In genomic region chr1:161728376-161729226, GRCh38 we compare ENCODE assay signal across 21 cellular contexts. TPM values are rescaled to one million over a fixed set of nuclear protein-coding genes. Genes with fewer than 3 reads are reported as not detected.
DNase-seq lines count a peak whose midpoint lies in the region; ATAC-seq and TF ChIP-seq lines count a peak whose summit lies in the region.
"Had no signal": no experiment of that assay in that cellular context is flagged by ENCODE, and none has a peak within 500 bp of the region (broad histone marks: within the 10 kb centered on the region; RNA-seq: fewer than 3 reads in every experiment).

No MANE protein-coding gene starts in this region.

- TF ChIP-seq CTCF in neural crest cell (conservative IDR thresholded peaks at IDR 0.05), result no peak

- H3K4me1 ChIP-seq in Karpas-422 (ENCODE audit: low read length), result peaks cover 47% of the 10 kb centered on the region
- peaks cover 10% of the 10 kb centered on the region for H3K4me1 ChIP-seq in effector memory CD4-positive, alpha-beta T cell (ENCODE audit: control insufficient read depth, insufficient read depth, low read length, poor library complexity, severe bottlenecking)

- peaks cover 34% of the 10 kb centered on the region for H3K36me3 ChIP-seq in Karpas-422 (ENCODE audit: insufficient read depth, low read length)
- H3K36me3 ChIP-seq in effector memory CD4-positive, alpha-beta T cell (ENCODE audit: control insufficient read depth, insufficient read depth, low read length), result no peaks in the 10 kb centered on the region
- H3K36me3 ChIP-seq: sigmoid colon, tibial artery had no signal

- no peak overlapping the region for H3K4me3 ChIP-seq in Karpas-422 (ENCODE audit: low read length)
- H3K4me3 ChIP-seq in effector memory CD4-positive, alpha-beta T cell (ENCODE audit: insufficient read depth, low read depth, low read length, poor library complexity, severe bottlenecking), result no peak overlapping the region
- H3K4me3 ChIP-seq: lung had no signal

- peaks cover 43% of the 10 kb centered on the region for H4K20me1 ChIP-seq in Karpas-422 (ENCODE audit: insufficient read depth, low read depth, low read length)

- H3K27me3 ChIP-seq in Karpas-422 (ENCODE audit: low read length), result no peaks in the 10 kb centered on the region
- no peaks in the 10 kb centered on the region for H3K27me3 ChIP-seq in effector memory CD4-positive, alpha-beta T cell (replicated peaks; ENCODE audit: control insufficient read depth, insufficient read depth, low read length, poor library complexity, severe bottlenecking)
- H3K27me3 ChIP-seq: sigmoid colon had no signal

- no peak overlapping the region for H3K9ac ChIP-seq in Karpas-422 (ENCODE audit: low read length)

- H3K9me3 ChIP-seq in Karpas-422 (ENCODE audit: low read length), result no peaks in the 10 kb centered on the region
- H3K9me3 ChIP-seq in effector memory CD4-positive, alpha-beta T cell (ENCODE audit: control insufficient read depth, low read length), result no peaks in the 10 kb centered on the region
- H3K9me3 ChIP-seq: sigmoid colon, tibial artery had no signal

- no peak overlapping the region for H3K27ac ChIP-seq in Karpas-422 (ENCODE audit: low read length)
- H3K27ac ChIP-seq in effector memory CD4-positive, alpha-beta T cell (ENCODE audit: insufficient read depth, low read length, poor library complexity, severe bottlenecking), result no peak overlapping the region

- no peaks in the 10 kb centered on the region for H3K9me2 ChIP-seq in Karpas-422 (replicated peaks; ENCODE audit: insufficient read depth, low read length)

- peaks cover 62% of the 10 kb centered on the region for H3K4me1 Mint-ChIP-seq in activated naive CD8-positive, alpha-beta T cell treated with anti-CD3 and anti-CD28 coated beads, Interleukin-2, amount 50 U/mL, for 24 hours
- peaks cover 8% of the 10 kb centered on the region for H3K4me1 Mint-ChIP-seq in neural crest cell

- no peak for ATAC-seq in activated naive CD8-positive, alpha-beta T cell treated with anti-CD3 and anti-CD28 coated beads, Interleukin-2, amount 50 U/mL, for 24 hours

- H3K27ac Mint-ChIP-seq in activated naive CD8-positive, alpha-beta T cell treated with anti-CD3 and anti-CD28 coated beads, Interleukin-2, amount 50 U/mL, for 24 hours, result peak overlapping the region; percentile 45
- H3K27ac Mint-ChIP-seq in neural crest cell (ENCODE audit: unreplicated experiment), result no peak overlapping the region

- peak overlapping the region; percentile 7 for H3K4me3 Mint-ChIP-seq in activated naive CD8-positive, alpha-beta T cell treated with anti-CD3 and anti-CD28 coated beads, Interleukin-2, amount 50 U/mL, for 24 hours
- H3K4me3 Mint-ChIP-seq in neural crest cell, result peak overlapping the region; percentile 98

- no peaks in the 10 kb centered on the region for H3K9me3 Mint-ChIP-seq in activated naive CD8-positive, alpha-beta T cell treated with anti-CD3 and anti-CD28 coated beads, Interleukin-2, amount 50 U/mL, for 24 hours
- H3K9me3 Mint-ChIP-seq in neural crest cell, result no peaks in the 10 kb centered on the region

- no peaks in the 10 kb centered on the region for H3K36me3 Mint-ChIP-seq in activated naive CD8-positive, alpha-beta T cell treated with anti-CD3 and anti-CD28 coated beads, Interleukin-2, amount 50 U/mL, for 24 hours (ENCODE audit: low read depth)
- H3K36me3 Mint-ChIP-seq in neural crest cell (ENCODE audit: low read depth), result no peaks in the 10 kb centered on the region

- H2AFZ ChIP-seq in Karpas-422 (ENCODE audit: low read length), result no peak overlapping the region

- no peak overlapping the region for H3K4me2 ChIP-seq in Karpas-422 (ENCODE audit: low read depth, low read length, poor library complexity, severe bottlenecking)

- peaks cover 2% of the 10 kb centered on the region; the same call in 1 of the 2 replicates for H3K79me2 ChIP-seq in Karpas-422 (ENCODE audit: low read length)

- DNase-seq in SIG-M5 treated with dmso at 0.1 percent for 504 hours (lab: John Stamatoyannopoulos, UW; ENCODE audit: unreplicated experiment) (peak; percentile 32), SIG-M5 (lab: John Stamatoyannopoulos, UW) (no peak), Karpas-422 (peak; percentile 77), neural crest cell (ENCODE audit: low read depth, low spot score) (no peak), retina (no peak), NCI-H1105 treated with DMSO at 0.1 percent for 48 hours (lab: John Stamatoyannopoulos, UW) (no peak)
- no peak for DNase-seq in activated naive CD8-positive, alpha-beta T cell treated with anti-CD3 and anti-CD28 coated beads, Interleukin-2, amount 50 U/mL, for 24 hours
- no peak for DNase-seq in effector memory CD4-positive, alpha-beta T cell
- DNase-seq: 8988T; C1 segment of cervical spinal cord; DMS79; NCI-H1092 treated with DMSO at 0.1 percent for 48 hours; NK-92 treated with Interleukin-12 subunit alpha and Interleukin-12 subunit beta, amount 100 ng/mL, for 24 hours; sigmoid colon; stimulated activated CD4-positive, alpha-beta T cell treated with anti-CD3 and anti-CD28 coated beads, Interleukin-2, amount 100 ng/mL, for 48 hours; stimulated activated CD8-positive, alpha-beta memory T cell treated with anti-CD3 and anti-CD28 coated beads, Interleukin-4, amount 100 ng/mL, for 48 hours; tibial artery had no signal

- H3K27me3 Mint-ChIP-seq in activated naive CD8-positive, alpha-beta T cell treated with anti-CD3 and anti-CD28 coated beads, Interleukin-2, amount 50 U/mL, for 24 hours, result peaks cover 26% of the 10 kb centered on the region
- peaks cover 71% of the 10 kb centered on the region for H3K27me3 Mint-ChIP-seq in neural crest cell (ENCODE audit: low read depth)

RNA-seq across cellular contexts. Expression of gene FCRLB, which starts 7.3 kb away (rescaled TPM):
- 937 and 1,205 TPM in 2 replicates for total RNA-seq in Karpas-422 (2014; rRNA removed; shearing (Covaris generic); ENCODE audit: low replicate concordance)
- total RNA-seq in neural crest cell, result 0.40 and 0.43 TPM in 2 replicates

RNA-seq across cellular contexts. Expression of gene DUSP12, which starts 21.0 kb away (rescaled TPM):
- 87.8 and 102 TPM in 2 replicates for total RNA-seq in Karpas-422 (2014; rRNA removed; shearing (Covaris generic); ENCODE audit: low replicate concordance)
- 39.8 and 42.0 TPM in 2 replicates for total RNA-seq in neural crest cell

RNA-seq across cellular contexts. Expression of gene FCRLA, which starts 21.6 kb away (rescaled TPM):
- 637 and 924 TPM in 2 replicates for total RNA-seq in Karpas-422 (2014; rRNA removed; shearing (Covaris generic); ENCODE audit: low replicate concordance)
- not detected in 2 replicates for total RNA-seq in neural crest cell
- total RNA-seq: chondrocyte, endothelial cell of umbilical vein, frontal cortex, sigmoid colon had no signal

RNA-seq across cellular contexts. Expression of gene ATF6, which starts 37.5 kb away (rescaled TPM):
- 21.6 and 36.5 TPM in 2 replicates for total RNA-seq in Karpas-422 (2014; rRNA removed; shearing (Covaris generic); ENCODE audit: low replicate concordance)
- 17.8 and 18.5 TPM in 2 replicates for total RNA-seq in neural crest cell

Comparison
In these comparisons a context has a peak if more than half of its experiments do, and no peak if none do; other contexts are left out.
1. DNase-seq: peak in SIG-M5 treated with dmso at 0.1 percent for 504 hours (single experiment) and Karpas-422 (single experiment); none in SIG-M5 (single experiment), activated naive CD8-positive, alpha-beta T cell treated with anti-CD3 and anti-CD28 coated beads, Interleukin-2, amount 50 U/mL, for 24 hours (single experiment), neural crest cell (single experiment), retina (single experiment), effector memory CD4-positive, alpha-beta T cell (0 of 3) and NCI-H1105 treated with DMSO at 0.1 percent for 48 hours (single experiment).
2. RNA of gene FCRLB, which starts 7.3 kb away (total RNA-seq): 937 to 1,205 TPM in Karpas-422; 0.40 to 0.43 TPM in neural crest cell; every median in the first group is over 100 times any median in the second.
3. RNA of gene FCRLA, which starts 21.6 kb away (total RNA-seq): 637 to 924 TPM in Karpas-422; not detected in neural crest cell; every median in the first group is over 100 times any median in the second.